In the genomic region with DNA sequence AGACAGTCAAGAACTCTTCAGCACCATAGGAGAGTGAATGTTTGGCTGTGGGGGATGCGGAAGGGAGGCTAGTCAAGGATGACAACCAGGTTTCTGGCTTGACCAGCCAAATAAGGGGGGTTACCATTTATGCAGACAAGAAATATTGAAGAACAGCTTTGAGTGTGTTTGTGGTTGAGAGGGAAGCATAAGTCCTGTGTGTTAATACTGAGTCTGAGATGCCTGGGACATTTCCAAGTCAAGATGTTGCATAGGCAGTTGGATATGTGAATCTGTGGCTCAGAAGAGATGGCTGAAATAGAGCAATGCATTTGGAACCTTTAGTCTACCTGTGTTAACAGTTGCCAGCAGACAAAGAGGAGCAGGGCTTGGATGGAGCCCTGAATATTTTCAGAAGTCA, we compare ENCODE assay signal across 23 cellular contexts.
"Had no signal": no experiment of that assay in that cellular context is flagged by ENCODE, and none has a peak within 500 bp of the region (broad histone marks: within the 10 kb centered on the region; RNA-seq: fewer than 3 reads in every experiment).

No MANE protein-coding gene starts in this region.

- H3K4me1 Mint-ChIP-seq: activated CD4-positive, alpha-beta T cell treated with anti-CD3 and anti-CD28 coated beads, Interleukin-2, amount 10 ng/mL, durations not matched to agents 7 days and 5 days had no signal

- H3K27ac ChIP-seq: breast epithelium had no signal

- H3K9me3 ChIP-seq: breast epithelium, MG63 had no signal

- H3K4me1 ChIP-seq: breast epithelium had no signal

- DNase-seq: activated B cell treated with CpG ODN at 0.5 μM for 24 hours; activated CD4-positive, alpha-beta memory T cell treated with anti-CD3 and anti-CD28 coated beads for 36 hours; activated CD4-positive, alpha-beta T cell treated with anti-CD3 and anti-CD28 coated beads, Interleukin-2, amount 10 ng/mL, durations not matched to agents 7 days and 5 days; activated CD8-positive, alpha-beta memory T cell treated with anti-CD3 and anti-CD28 coated beads for 24 hours; activated gamma-delta T cell; activated naive CD4-positive, alpha-beta T cell treated with anti-CD3 and anti-CD28 coated beads for 36 hours; activated T-cell treated with anti-CD3 and anti-CD28 coated beads, Interleukin-2, amount 50 U/mL, for 4 hours; caudate nucleus; MG63; MV-4-11; NCI-H1092 treated with DMSO at 0.1 percent for 48 hours; NCI-H1417 treated with DMSO at 0.1 percent for 48 hours; NCI-H1694 treated with DMSO at 0.1 percent for 48 hours; NCI-H2029 treated with DMSO at 0.1 percent for 48 hours; NCI-H510A treated with DMSO at 0.1 percent for 48 hours; NCI-H69; SHP77 treated with DMSO at 0.1 percent for 48 hours; T-cell; T-helper 2 cell; T1000 had no signal

- H3K27me3 Mint-ChIP-seq: activated B cell treated with CpG ODN at 0.5 μM for 24 hours; activated CD4-positive, alpha-beta memory T cell treated with anti-CD3 and anti-CD28 coated beads for 36 hours; activated CD4-positive, alpha-beta T cell treated with anti-CD3 and anti-CD28 coated beads, Interleukin-2, amount 10 ng/mL, durations not matched to agents 7 days and 5 days; activated naive CD8-positive, alpha-beta T cell; activated T-helper 17 cell treated with anti-CD3 and anti-CD28 coated beads, Interleukin-2, amount 50 U/mL, for 72 hours; T-cell had no signal

- H3K4me3 ChIP-seq: breast epithelium, MG63 had no signal

- H3K27me3 ChIP-seq: breast epithelium, MG63 had no signal

- H3K36me3 ChIP-seq: breast epithelium, MG63 had no signal

- H3K4me3 Mint-ChIP-seq: activated B cell treated with CpG ODN at 0.5 μM for 24 hours; activated CD4-positive, alpha-beta memory T cell treated with anti-CD3 and anti-CD28 coated beads for 36 hours; activated CD4-positive, alpha-beta T cell treated with anti-CD3 and anti-CD28 coated beads, Interleukin-2, amount 10 ng/mL, durations not matched to agents 7 days and 5 days; activated naive CD4-positive, alpha-beta T cell treated with anti-CD3 and anti-CD28 coated beads for 36 hours; activated naive CD8-positive, alpha-beta T cell; activated T-cell treated with anti-CD3 and anti-CD28 coated beads, Interleukin-2, amount 50 U/mL, for 4 hours; activated T-helper 17 cell treated with anti-CD3 and anti-CD28 coated beads, Interleukin-2, amount 50 U/mL, for 72 hours; T-cell had no signal

- H3K27ac Mint-ChIP-seq: activated B cell treated with CpG ODN at 0.5 μM for 24 hours; activated CD4-positive, alpha-beta memory T cell treated with anti-CD3 and anti-CD28 coated beads for 36 hours; activated CD4-positive, alpha-beta T cell treated with anti-CD3 and anti-CD28 coated beads, Interleukin-2, amount 10 ng/mL, durations not matched to agents 7 days and 5 days; activated naive CD4-positive, alpha-beta T cell treated with anti-CD3 and anti-CD28 coated beads for 36 hours; activated naive CD8-positive, alpha-beta T cell; activated T-helper 17 cell treated with anti-CD3 and anti-CD28 coated beads, Interleukin-2, amount 50 U/mL, for 72 hours; T-cell had no signal

- ATAC-seq: activated T-cell treated with anti-CD3 and anti-CD28 coated beads, Interleukin-2, amount 50 U/mL, for 4 hours; activated T-helper 17 cell treated with anti-CD3 and anti-CD28 coated beads, Interleukin-2, amount 50 U/mL, for 72 hours; T-cell had no signal

- H3K9me3 Mint-ChIP-seq: activated B cell treated with CpG ODN at 0.5 μM for 24 hours; activated CD4-positive, alpha-beta memory T cell treated with anti-CD3 and anti-CD28 coated beads for 36 hours; activated naive CD4-positive, alpha-beta T cell treated with anti-CD3 and anti-CD28 coated beads for 36 hours; activated T-helper 17 cell treated with anti-CD3 and anti-CD28 coated beads, Interleukin-2, amount 50 U/mL, for 72 hours had no signal
